1 cellular context compared by ENCODE assay signal in genomic region chr16:85208643-85209520, GRCh38.
TF ChIP-seq lines count a peak whose summit lies in the region.

No MANE protein-coding gene starts in this region.

TF ChIP-seq in IMR-90, 13 proteins besides CTCF, POLR2A, EP300 and RAD21 (continued from another document):
- no peak for TF ChIP-seq ELK1 (IDR thresholded peaks at IDR 0.05; ENCODE audit: borderline replicate concordance, low read depth, low read length)
- TF ChIP-seq RFX5 (IDR thresholded peaks at IDR 0.05; ENCODE audit: low read depth, low read length) = no peak
- TF ChIP-seq USF2 (IDR thresholded peaks at IDR 0.05; ENCODE audit: low read depth, low read length) = no peak
- no peak for TF ChIP-seq NFE2L2 (IDR thresholded peaks at IDR 0.05; ENCODE audit: low read depth, low read length)
- TF ChIP-seq CEBPB (IDR thresholded peaks at IDR 0.05; ENCODE audit: low read depth, low read length) = no peak
- TF ChIP-seq SMC3 (IDR thresholded peaks at IDR 0.05; ENCODE audit: low read depth, low read length) = no peak
- no peak for TF ChIP-seq FOS (IDR thresholded peaks at IDR 0.05; ENCODE audit: low read depth, low read length)
- TF ChIP-seq MXI1 (IDR thresholded peaks at IDR 0.05; ENCODE audit: borderline replicate concordance, low read depth, low read length) = no peak
